In the genomic region with DNA sequence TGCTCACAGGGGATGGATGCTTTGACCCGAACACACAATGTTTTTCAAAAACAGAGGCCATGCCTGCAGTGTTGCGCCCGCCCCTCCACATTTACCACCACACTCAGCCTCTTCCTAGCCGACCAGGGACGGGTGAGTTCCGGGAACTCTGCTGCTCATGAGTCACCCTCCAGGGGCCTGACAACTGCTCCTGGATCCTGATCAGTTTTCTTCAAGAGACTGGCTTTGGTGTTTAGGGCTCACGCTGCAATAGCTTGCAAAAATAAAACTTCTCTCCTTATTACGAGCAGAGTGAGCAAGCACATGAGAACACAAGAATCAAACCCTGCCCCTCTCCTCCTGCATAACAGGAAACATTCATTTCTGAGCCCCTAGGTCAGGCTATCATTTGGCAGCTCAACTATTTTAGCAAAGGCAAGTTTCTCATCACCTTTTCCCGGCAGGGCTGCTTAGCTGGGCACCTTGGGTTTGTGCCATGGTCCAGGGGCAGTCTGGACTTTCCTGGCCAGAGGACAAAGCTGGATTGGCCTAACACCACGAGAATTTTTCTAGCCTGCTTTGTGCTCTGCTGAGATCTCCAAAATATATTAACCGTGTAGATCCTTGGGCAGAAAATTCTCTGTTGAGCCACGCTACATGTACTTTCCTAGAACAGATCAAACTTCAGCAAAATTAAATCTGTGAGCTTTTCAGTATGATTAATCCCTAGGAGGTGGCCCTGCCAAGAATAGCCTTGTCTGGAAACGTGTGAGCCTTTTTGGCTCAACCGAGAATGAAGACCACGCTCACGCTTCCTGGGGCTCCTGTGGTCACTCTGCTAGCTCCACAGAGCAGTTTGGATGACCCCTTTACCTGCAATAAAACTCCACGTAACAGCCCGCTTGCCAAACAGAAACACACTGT, we compare ENCODE assay signal across 8 cellular contexts. TPM values are rescaled to one million over a fixed set of nuclear protein-coding genes. Genes with fewer than 3 reads are reported as not detected.
DNase-seq lines count a peak whose midpoint lies in the region; ATAC-seq and TF ChIP-seq lines count a peak whose summit lies in the region.

No MANE protein-coding gene starts in this region.

- peak overlapping the region; percentile 69 for H2AFZ ChIP-seq in GM23248

- DNase-seq in GM23248 (peak; percentile 94), T-helper 17 cell (no peak), fibroblast of villous mesenchyme (ENCODE audit: low read depth) (peak; percentile 88), pons (ENCODE audit: low spot score) (peak; percentile 46), NCI-H510A treated with DMSO at 0.1 percent for 48 hours (lab: John Stamatoyannopoulos, UW) (no peak), NOMO-1 treated with dmso at 0.1 percent for 144 hours (lab: John Stamatoyannopoulos, UW; ENCODE audit: unreplicated experiment) (no peak)

- H3K9ac ChIP-seq in GM23248, result peak overlapping the region; percentile 75

- peaks cover 2% of the 10 kb centered on the region for H3K36me3 Mint-ChIP-seq in T-helper 17 cell (ENCODE audit: low read depth)

- H3K4me3 ChIP-seq in GM23248 (peak overlapping the region; percentile 61), fibroblast of villous mesenchyme (ENCODE audit: low read depth, low read length) (no peak overlapping the region)

- no peaks in the 10 kb centered on the region for H3K27me3 ChIP-seq in GM23248 (replicated peaks; ENCODE audit: insufficient read depth)

- H3K27ac Mint-ChIP-seq in T-helper 17 cell, result peak overlapping the region; percentile 49

- peaks cover 28% of the 10 kb centered on the region for H3K4me1 ChIP-seq in GM23248 (ENCODE audit: insufficient read depth)

- peaks cover 24% of the 10 kb centered on the region for H3F3A ChIP-seq in GM23248 (ENCODE audit: insufficient read depth)

- H3K4me3 Mint-ChIP-seq in T-helper 17 cell, result peak overlapping the region; percentile 32

- H3K9me3 ChIP-seq in GM23248 (ENCODE audit: low read depth) (no peaks in the 10 kb centered on the region), T-helper 17 cell (ENCODE audit: control insufficient read depth, low read length, poor library complexity, severe bottlenecking) (no peaks in the 10 kb centered on the region)

- no peaks in the 10 kb centered on the region for H3K79me2 ChIP-seq in GM23248 (ENCODE audit: insufficient read depth)

- H3K4me1 Mint-ChIP-seq in T-helper 17 cell, result peaks cover 4% of the 10 kb centered on the region

- 2% methylated on average over 18 of the region's 18 CpGs for WGBS in GM23248 (ENCODE audit: low coverage in 1 of 2, low lambda C conversion rate in 2 of 2, missing lambda C conversion rate in 2 of 2), 2 experiments

- H3K9me2 ChIP-seq in GM23248 (ENCODE audit: insufficient read depth), result no peaks in the 10 kb centered on the region

- H4K20me1 ChIP-seq in GM23248 (ENCODE audit: insufficient read depth), result no peaks in the 10 kb centered on the region

- no peak for TF ChIP-seq CTCF in fibroblast of villous mesenchyme (IDR thresholded peaks at IDR 0.05; ENCODE audit: insufficient read depth, low read depth, low read length)

- H3K27me3 Mint-ChIP-seq in T-helper 17 cell, result peaks cover 35% of the 10 kb centered on the region

- peak overlapping the region; percentile 66 for H3K4me2 ChIP-seq in GM23248 (ENCODE audit: unreplicated experiment)

- in situ Hi-C loops in GM23248 (cut with MboI), result no loop called here

- ATAC-seq in T-helper 17 cell (no peak), GM21786 (IDR thresholded peaks at IDR 0.05; ENCODE audit: unreplicated experiment) (no peak), HG02610 (IDR thresholded peaks at IDR 0.05; ENCODE audit: unreplicated experiment) (no peak)

- H3K27ac ChIP-seq in GM23248, result peak overlapping the region; percentile 88

- no peaks in the 10 kb centered on the region for H3K36me3 ChIP-seq in GM23248 (ENCODE audit: low read depth)

RNA-seq across cellular contexts. Expression of a gene that starts 52.7 kb away (rescaled TPM):
- not detected in 2 replicates for total RNA-seq in GM23248 (2014; rRNA removed; shearing (Covaris generic))
- not detected in 2 replicates for polyA plus RNA-seq in GM23248 (2016; fragmentation: Nextera tagmentation; extraction: Ambion mirVana)
- total RNA-seq in T-helper 17 cell, result not detected
- total RNA-seq in fibroblast of villous mesenchyme, result not detected in 2 replicates

Comparison
In these comparisons a context has a peak if more than half of its experiments do, and no peak if none do; other contexts are left out.
1. DNase-seq: peak in GM23248 (single experiment), fibroblast of villous mesenchyme (single experiment) and pons (single experiment); none in T-helper 17 cell (0 of 3), NCI-H510A treated with DMSO at 0.1 percent for 48 hours (single experiment) and NOMO-1 treated with dmso at 0.1 percent for 144 hours (single experiment).